In the genomic region with DNA sequence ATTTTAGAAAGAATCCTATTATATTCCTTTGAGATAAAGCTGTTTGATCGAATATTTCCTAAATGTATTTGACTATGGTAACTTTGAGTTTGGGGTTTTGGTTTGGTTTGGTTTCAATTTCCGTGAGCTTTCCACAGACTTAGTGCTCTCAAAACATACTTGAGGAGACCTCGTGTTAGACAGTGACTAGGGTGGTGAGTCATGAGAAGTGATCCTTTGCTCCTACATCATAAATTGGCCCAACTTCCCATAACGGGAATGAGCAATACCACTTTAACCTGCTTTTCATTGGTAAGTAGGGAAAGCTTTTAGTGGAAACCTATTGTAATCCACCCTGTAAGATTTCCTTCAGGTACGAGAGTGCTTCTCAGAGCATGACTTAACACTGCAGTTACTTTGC, we compare ENCODE assay signal across 14 cellular contexts. TPM values are rescaled to one million over a fixed set of nuclear protein-coding genes. Genes with fewer than 3 reads are reported as not detected.
A peak's percentile ranks its signal among the peaks of the same experiment; 100 is the strongest.
DNase-seq lines count a peak whose midpoint lies in the region; ATAC-seq and TF ChIP-seq lines count a peak whose summit lies in the region.
"Had no signal": no experiment of that assay in that cellular context is flagged by ENCODE, and none has a peak within 500 bp of the region (broad histone marks: within the 10 kb centered on the region; RNA-seq: fewer than 3 reads in every experiment).

No MANE protein-coding gene starts in this region.

- H3K9me1 ChIP-seq in IMR-90 (ENCODE audit: insufficient read depth, low read length): no peaks in the 10 kb centered on the region

- POLR2A ChIA-PET in BJ (lab: Charles Lee): no interaction called here
- POLR2A ChIA-PET in IMR-90 (lab: Charles Lee; ENCODE audit: unreplicated experiment): no interaction called here
- POLR2A ChIA-PET in GM10248 (lab: Yijun Ruan, JAX): interaction anchor here (0.6 kb wide), 1 partner anchor 58 kb away, joined by 3 read pairs; no protein-coding TSS in a partner anchor

- H3K14ac ChIP-seq in IMR-90 (replicated peaks; ENCODE audit: low read depth, low read length): no peak overlapping the region

- H3K4ac ChIP-seq in IMR-90 (ENCODE audit: low read depth, low read length): no peak overlapping the region

- peak; percentile 71 for DNase-seq in BJ (ENCODE audit: low read depth)
- peak; percentile 89 for DNase-seq in IMR-90
- DNase-seq in astrocyte of the spinal cord (ENCODE audit: low read depth, low spot score): peak; percentile 92
- DNase-seq in myocyte (ENCODE audit: low read depth): peak; percentile 26
- no peak for DNase-seq in HT-29 (ENCODE audit: low spot score)
- no peak for DNase-seq in germinal center (ENCODE audit: low spot score)
- no peak for DNase-seq in HK-2 (ENCODE audit: unreplicated experiment)
- no peak for DNase-seq in GM10248 (ENCODE audit: extremely low spot score)
- DNase-seq: CD8-positive, alpha-beta T cell; foreskin melanocyte; NCI-H1436; NCI-H774; retina had no signal

- no peak overlapping the region for H3K18ac ChIP-seq in IMR-90 (ENCODE audit: low read depth, low read length)

- CTCF ChIA-PET in BJ (lab: Yijun Ruan, JAX): no interaction called here
- CTCF ChIA-PET in IMR-90 (lab: Yijun Ruan, JAX): no interaction called here
- CTCF ChIA-PET in GM10248 (lab: Yijun Ruan, JAX): interaction anchor here (1.1 to 1.5 kb wide), 2 partner anchors 9 to 276 kb away, joined by 3 read pairs; no protein-coding TSS in a partner anchor

- WGBS in IMR-90 (ENCODE audit: extremely low coverage in 2 of 2, insufficient read length in 1 of 2), 2 experiments: no CpG with 5 or more reads among the region's 5 CpGs

- BruUV-seq in IMR-90 (replicated peaks; lab: Mats Ljungman, UMichigan): no TSS peak

- H4K8ac ChIP-seq in IMR-90 (ENCODE audit: low read depth in 2 of 2, low read length in 2 of 2): no peak overlapping the region

- no peak overlapping the region for H3K9ac ChIP-seq in IMR-90 (ENCODE audit: low read depth, low read length)

- no peak overlapping the region for H3K27ac ChIP-seq in IMR-90 (ENCODE audit: insufficient read depth, low read length)

- H3K79me1 ChIP-seq in IMR-90 (ENCODE audit: low read depth in 1 of 2, low read length in 2 of 2): no peaks in the 10 kb centered on the region

- H2AK5ac ChIP-seq in IMR-90 (ENCODE audit: low read depth, low read length): no peak overlapping the region

- H4K20me1 ChIP-seq in IMR-90 (ENCODE audit: insufficient read depth, low read length): no peaks in the 10 kb centered on the region

- no peak for TF ChIP-seq RAD21 in IMR-90 (IDR thresholded peaks at IDR 0.05; ENCODE audit: low read length)

- H4K91ac ChIP-seq in IMR-90 (ENCODE audit: insufficient read depth, low read depth, low read length): no peak overlapping the region

- H3K9me3 ChIP-seq in IMR-90 (ENCODE audit: control insufficient read depth, insufficient read depth, low read length): no peaks in the 10 kb centered on the region

- H3K4me1 ChIP-seq in IMR-90 (ENCODE audit: control insufficient read depth, insufficient read depth, low read length): no peaks in the 10 kb centered on the region

- H3K36me3 ChIP-seq in BJ (ENCODE audit: control insufficient read depth, insufficient read depth, low read length) (no peaks in the 10 kb centered on the region), IMR-90 (ENCODE audit: control insufficient read depth, insufficient read depth, low read length) (no peaks in the 10 kb centered on the region)

- H3K4me2 ChIP-seq in IMR-90 (ENCODE audit: low read depth, low read length): no peak overlapping the region

- H2BK15ac ChIP-seq in IMR-90 (ENCODE audit: low read depth, low read length): no peak overlapping the region

- H3K56ac ChIP-seq in IMR-90 (ENCODE audit: extremely low read depth, insufficient read depth, low read length): no peak overlapping the region

- dilution Hi-C loops in IMR-90 (cut with HindIII; ENCODE audit: low sequenced_read_pairs, unreplicated experiment): no loop called here

- no peak for TF ChIP-seq CTCF in BJ (IDR thresholded peaks at IDR 0.05; ENCODE audit: insufficient read depth, low read depth, low read length)
- no peak for TF ChIP-seq CTCF in IMR-90 (conservative IDR thresholded peaks at IDR 0.05; ENCODE audit: low read depth, low read length)
- TF ChIP-seq CTCF in astrocyte of the spinal cord (IDR thresholded peaks at IDR 0.05; ENCODE audit: low read depth, low read length): no peak
- TF ChIP-seq CTCF in GM10248 (IDR thresholded peaks at IDR 0.05; ENCODE audit: control extremely low read depth, extremely low read depth, low read depth, missing control alignments): no peak

- no peak for ATAC-seq in IMR-90 (ENCODE audit: low read depth)
- ATAC-seq: CD8-positive, alpha-beta T cell; WTC11 had no signal

- no peak for TF ChIP-seq POLR2A in IMR-90 (IDR thresholded peaks at IDR 0.05; ENCODE audit: low read depth, low read length)

- H2BK120ac ChIP-seq in IMR-90 (ENCODE audit: low read depth, low read length): no peak overlapping the region

- H2AFZ ChIP-seq in IMR-90 (replicated peaks; ENCODE audit: low read length, poor library complexity): no peak overlapping the region

- H3K23ac ChIP-seq in IMR-90 (ENCODE audit: low read depth, low read length): no peak overlapping the region

- H3K4me3 ChIP-seq in BJ (ENCODE audit: low read depth, low read length) (no peak overlapping the region), IMR-90 (ENCODE audit: insufficient read depth, low read depth, low read length) (no peak overlapping the region), astrocyte of the spinal cord (ENCODE audit: low read depth, low read length) (no peak overlapping the region)

- no peak overlapping the region for H2BK5ac ChIP-seq in IMR-90 (ENCODE audit: low read depth, low read length, poor library complexity, severe bottlenecking)

- H2BK20ac ChIP-seq in IMR-90 (ENCODE audit: low read depth, low read length): no peak overlapping the region

- H3K27me3 ChIP-seq in BJ (ENCODE audit: control insufficient read depth, insufficient read depth, low read length) (peaks cover 8% of the 10 kb centered on the region), IMR-90 (ENCODE audit: control insufficient read depth, insufficient read depth, low read length) (peaks cover 22% of the 10 kb centered on the region)

- intact Hi-C loops in IMR-90 (cut with micrococcal nuclease): no loop called here

- no peak overlapping the region for H4K5ac ChIP-seq in IMR-90 (ENCODE audit: low read depth, low read length)

- no peak overlapping the region for H2AK9ac ChIP-seq in IMR-90 (replicated peaks; ENCODE audit: low read depth, low read length, poor library complexity)

- in situ Hi-C loops in IMR-90 (cut with MboI; ENCODE audit: low sequenced_read_pairs) (no loop called here), astrocyte of the spinal cord (cut with HindIII; ENCODE audit: low sequenced_read_pairs) (no loop called here)

TF ChIP-seq in IMR-90, 13 proteins besides CTCF, POLR2A, EP300 and RAD21:
- TF ChIP-seq BHLHE40 (IDR thresholded peaks at IDR 0.05; ENCODE audit: low read depth, low read length): no peak
- no peak for TF ChIP-seq CHD1 (IDR thresholded peaks at IDR 0.05; ENCODE audit: low read depth, low read length)
- TF ChIP-seq RFX5 (IDR thresholded peaks at IDR 0.05; ENCODE audit: low read depth, low read length): no peak
- TF ChIP-seq, protein P1, sequence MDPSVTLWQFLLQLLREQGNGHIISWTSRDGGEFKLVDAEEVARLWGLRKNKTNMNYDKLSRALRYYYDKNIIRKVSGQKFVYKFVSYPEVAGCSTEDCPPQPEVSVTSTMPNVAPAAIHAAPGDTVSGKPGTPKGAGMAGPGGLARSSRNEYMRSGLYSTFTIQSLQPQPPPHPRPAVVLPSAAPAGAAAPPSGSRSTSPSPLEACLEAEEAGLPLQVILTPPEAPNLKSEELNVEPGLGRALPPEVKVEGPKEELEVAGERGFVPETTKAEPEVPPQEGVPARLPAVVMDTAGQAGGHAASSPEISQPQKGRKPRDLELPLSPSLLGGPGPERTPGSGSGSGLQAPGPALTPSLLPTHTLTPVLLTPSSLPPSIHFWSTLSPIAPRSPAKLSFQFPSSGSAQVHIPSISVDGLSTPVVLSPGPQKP (IDR thresholded peaks at IDR 0.05; ENCODE audit: borderline replicate concordance, low read depth, low read length): no peak
- TF ChIP-seq MAZ (IDR thresholded peaks at IDR 0.05; ENCODE audit: borderline replicate concordance, low read depth, low read length): no peak
- TF ChIP-seq SMC3 (IDR thresholded peaks at IDR 0.05; ENCODE audit: low read depth, low read length): no peak
- no peak for TF ChIP-seq MAFK (IDR thresholded peaks at IDR 0.05; ENCODE audit: low read depth, low read length)
- TF ChIP-seq, protein P2, sequence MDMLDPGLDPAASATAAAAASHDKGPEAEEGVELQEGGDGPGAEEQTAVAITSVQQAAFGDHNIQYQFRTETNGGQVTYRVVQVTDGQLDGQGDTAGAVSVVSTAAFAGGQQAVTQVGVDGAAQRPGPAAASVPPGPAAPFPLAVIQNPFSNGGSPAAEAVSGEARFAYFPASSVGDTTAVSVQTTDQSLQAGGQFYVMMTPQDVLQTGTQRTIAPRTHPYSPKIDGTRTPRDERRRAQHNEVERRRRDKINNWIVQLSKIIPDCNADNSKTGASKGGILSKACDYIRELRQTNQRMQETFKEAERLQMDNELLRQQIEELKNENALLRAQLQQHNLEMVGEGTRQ (IDR thresholded peaks at IDR 0.05; ENCODE audit: low read depth, low read length): no peak
- peak; percentile 63 for TF ChIP-seq FOS (IDR thresholded peaks at IDR 0.05; ENCODE audit: low read depth, low read length)
- no peak for TF ChIP-seq RCOR1 (IDR thresholded peaks at IDR 0.05; ENCODE audit: insufficient replicate concordance, low read length)
- peak; percentile 23; the same call in 1 of the 2 replicates for TF ChIP-seq CEBPB (IDR thresholded peaks at IDR 0.05; ENCODE audit: low read depth, low read length)
- TF ChIP-seq NFE2L2 (IDR thresholded peaks at IDR 0.05; ENCODE audit: low read depth, low read length): no peak
- no peak for TF ChIP-seq MXI1 (IDR thresholded peaks at IDR 0.05; ENCODE audit: borderline replicate concordance, low read depth, low read length)

RNA-seq across cellular contexts. Expression of a gene that starts 3.8 kb away (rescaled TPM):
- polyA plus RNA-seq in BJ (2011; rRNA removed) (not detected in 2 replicates), IMR-90 (2012; rRNA removed) (0.05 TPM in 1 of 2 replicates, not detected in the other)
- polyA minus RNA-seq in BJ (2011; rRNA and poly(A)+ RNA removed): 0.10 TPM in 1 of 2 replicates, not detected in the other
- total RNA-seq in IMR-90 (2012; rRNA removed) (under 0.01 TPM in 2 replicates), myocyte (not detected in 2 replicates)
- polyA plus RNA-seq in IMR-90 (2012; cell fraction: cytosol; rRNA removed): not detected in 2 replicates
- 0.04 and 0.07 TPM in 2 replicates for polyA plus RNA-seq in IMR-90 (2012; cell fraction: nucleus; rRNA removed; ENCODE audit: low replicate concordance)
- polyA plus RNA-seq in myocyte (2012): not detected
- 61.9 and 69.7 TPM in 2 replicates for total RNA-seq in HT-29 (2014; rRNA removed; shearing (Covaris generic))
- total RNA-seq: CD8-positive, alpha-beta T cell had no signal

Comparison
In these comparisons a context has a peak if more than half of its experiments do, and no peak if none do; other contexts are left out.
1. DNase-seq: peak in BJ (single experiment), IMR-90 (single experiment), astrocyte of the spinal cord (single experiment) and myocyte (single experiment); none in HT-29 (single experiment), germinal center (single experiment), HK-2 (single experiment) and GM10248 (single experiment).
2. RNA of a gene that starts 3.8 kb away (total RNA-seq): 61.9 to 69.7 TPM in HT-29; under 0.01 TPM in IMR-90 and not detected in myocyte; every median in the first group is over 10 times any median in the second.